In the genomic region with DNA sequence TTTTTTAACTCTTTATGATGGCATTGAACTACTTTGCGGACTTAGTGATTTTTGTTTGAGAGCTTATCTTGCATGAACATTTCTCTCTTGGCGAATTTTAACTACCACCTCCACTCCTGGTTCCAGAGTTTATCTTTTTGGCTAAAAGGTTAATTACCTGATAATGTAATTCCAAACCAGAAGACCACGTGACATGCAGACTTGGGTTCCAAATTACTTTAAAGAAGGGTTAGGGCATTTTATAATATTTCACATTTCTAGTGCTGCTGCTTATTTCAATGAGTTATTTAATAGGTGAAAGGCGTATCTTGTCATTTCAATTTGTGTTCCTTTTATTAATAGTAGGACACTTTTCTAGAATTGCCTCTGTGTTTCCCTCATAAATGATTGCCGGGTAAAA, we compare ENCODE assay signal across 8 cellular contexts. TPM values are rescaled to one million over a fixed set of nuclear protein-coding genes. Genes with fewer than 3 reads are reported as not detected.
"Had no signal": no experiment of that assay in that cellular context is flagged by ENCODE, and none has a peak within 500 bp of the region (broad histone marks: within the 10 kb centered on the region; RNA-seq: fewer than 3 reads in every experiment).

No MANE protein-coding gene starts in this region.

- ATAC-seq: GM12878 had no signal

- H3K4me3 ChIP-seq: GM12878 had no signal

- FAIRE-seq: G401.6, GM12878, GM12891, GM12892, GM18507, GM19239 had no signal

- DNase-seq: GDM1, GF-D8 had no signal

RNA-seq across cellular contexts. Expression of gene TDRD12, which starts 52.0 kb away (rescaled TPM):
- total RNA-seq: GM12878 had no signal
